29 cellular contexts compared by ENCODE assay signal in the genomic region with DNA sequence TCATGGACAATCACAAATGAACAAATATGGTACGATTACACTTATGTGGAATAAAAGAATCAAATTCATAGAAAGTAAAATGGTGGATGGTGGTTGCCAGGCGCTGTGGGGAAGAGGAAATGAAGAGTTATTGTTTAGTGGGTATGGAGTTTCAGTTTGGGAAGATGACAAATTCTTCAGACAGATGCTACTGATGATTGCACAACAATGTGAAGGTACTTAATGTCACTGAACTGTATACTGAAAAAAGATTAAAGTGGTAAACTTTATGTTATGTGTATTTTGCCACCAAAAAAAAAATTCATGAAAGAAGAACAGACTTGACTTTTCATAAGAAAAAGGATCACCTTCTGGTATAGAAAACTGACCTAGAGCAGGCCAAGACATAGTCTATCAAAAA.
"Had no signal": no experiment of that assay in that cellular context is flagged by ENCODE, and none has a peak within 500 bp of the region (broad histone marks: within the 10 kb centered on the region; RNA-seq: fewer than 3 reads in every experiment).

No MANE protein-coding gene starts in this region.

- H3K4me2 ChIP-seq: PC-9 had no signal

- H3K4me3 ChIP-seq: PC-9 had no signal

- DNase-seq: activated CD4-positive, alpha-beta T cell treated with anti-CD3 and anti-CD28 coated beads for 36 hours; activated CD4-positive, alpha-beta T cell treated with anti-CD3 and anti-CD28 coated beads, Interleukin-2, amount 10 ng/mL, durations not matched to agents 7 days and 5 days; activated CD4-positive, alpha-beta T cell treated with anti-CD3 and anti-CD28 coated beads, Interleukin-2, amount 50 U/mL, for 48 hours; activated CD8-positive, alpha-beta memory T cell treated with anti-CD3 and anti-CD28 coated beads, Interleukin-2, amount 50 U/mL, for 4 hours; activated effector memory CD4-positive, alpha-beta T cell treated with Interleukin-2 at 50 U/mL for 16 hours; activated naive CD4-positive, alpha-beta T cell treated with anti-CD3 and anti-CD28 coated beads, Interleukin-2, amount 10 ng/mL, durations not matched to agents 7 days and 5 days; activated naive CD8-positive, alpha-beta T cell treated with anti-CD3 and anti-CD28 coated beads, Interleukin-2, amount 50 U/mL, for 24 hours; activated T-cell treated with anti-CD3 and anti-CD28 coated beads for 4 hours; activated T-cell treated with anti-CD3 and anti-CD28 coated beads, Interleukin-2, amount 50 U/mL, for 48 hours; anterior cingulate cortex; caudate nucleus; cerebellar nuclear complex; NCI-H1105; NCI-H1417 treated with DMSO at 0.1 percent for 48 hours; NCI-H187 treated with DMSO at 0.1 percent for 48 hours; NCI-H2081; NCI-H2171 treated with DMSO at 0.1 percent for 48 hours; NCI-H2227 treated with DMSO at 0.1 percent for 48 hours; NCI-H446; NCI-H524; NCI-H69; NCI-H82; PC-9; SIG-M5; T1000 had no signal

- FAIRE-seq: bronchial epithelial cell, RCC 7860, TTC549 had no signal

- H3K27ac ChIP-seq: PC-9, RWPE1 had no signal

- H2AFZ ChIP-seq: PC-9 had no signal
